ENCODE assay signal across 1 cellular context in genomic region chr12:104634044-104634443, GRCh38.
TF ChIP-seq lines count a peak whose summit lies in the region.

No MANE protein-coding gene starts in this region.

TF ChIP-seq in K562, 482 proteins besides CTCF, POLR2A, EP300 and RAD21 (continued from another document):
- TF ChIP-seq MTA1 (IDR thresholded peaks at IDR 0.05; ENCODE audit: borderline replicate concordance), result no peak
- peak in 1 of 2 experiments; percentile 55; a peak in 1 of 3 replicates for TF ChIP-seq CBX3 (IDR thresholded peaks at IDR 0.05; ENCODE audit: borderline replicate concordance in 1 of 2, low read length in 2 of 2)
- no peak for TF ChIP-seq E2F3 (CRISPR knock-in tag; IDR thresholded peaks at IDR 0.05)
TF ChIP-seq in K562: peak in this region for 4.
